Comparison of ENCODE assay signal across 17 cellular contexts in genomic region chr18:27954226-27954625, GRCh38.
A peak's percentile ranks its signal among the peaks of the same experiment; 100 is the strongest.
DNase-seq lines count a peak whose midpoint lies in the region; ATAC-seq and TF ChIP-seq lines count a peak whose summit lies in the region.
"Had no signal": no experiment of that assay in that cellular context is flagged by ENCODE, and none has a peak within 500 bp of the region (broad histone marks: within the 10 kb centered on the region; RNA-seq: fewer than 3 reads in every experiment).

No MANE protein-coding gene starts in this region.

- H3K4me1 ChIP-seq in cardiac muscle cell (ENCODE audit: low read depth), result peaks cover 15% of the 10 kb centered on the region
- H3K4me1 ChIP-seq: upper lobe of left lung had no signal

- H3K4me1 Mint-ChIP-seq in glutamatergic neuron (ENCODE audit: low read depth, unreplicated experiment), result peaks cover 7% of the 10 kb centered on the region

- intact Hi-C loops in Right ventricle myocardium inferior (cut with DNase I), result no loop called here

- no peaks in the 10 kb centered on the region for H3K36me3 Mint-ChIP-seq in glutamatergic neuron (ENCODE audit: unreplicated experiment)

- H3K9me3 Mint-ChIP-seq in glutamatergic neuron (ENCODE audit: unreplicated experiment), result no peaks in the 10 kb centered on the region

- no peaks in the 10 kb centered on the region for H3K9me3 ChIP-seq in cardiac muscle cell (ENCODE audit: low read depth)
- H3K9me3 ChIP-seq: upper lobe of left lung had no signal

- peak overlapping the region; percentile 35 for H3K27ac Mint-ChIP-seq in glutamatergic neuron (ENCODE audit: unreplicated experiment)

- no peak overlapping the region for H3K4me3 Mint-ChIP-seq in glutamatergic neuron (ENCODE audit: unreplicated experiment)

- peaks cover 34% of the 10 kb centered on the region for H3K36me3 ChIP-seq in cardiac muscle cell
- H3K36me3 ChIP-seq: upper lobe of left lung had no signal

- H3K27me3 Mint-ChIP-seq in glutamatergic neuron (ENCODE audit: unreplicated experiment), result peaks cover 2% of the 10 kb centered on the region

- DNase-seq in cardiac muscle cell (ENCODE audit: low read depth in 1 of 2, low spot score in 1 of 2) (peak in 1 of 2 donors; percentile 88), Right ventricle myocardium inferior (ENCODE audit: missing footprints) (no peak), astrocyte of the cerebellum (ENCODE audit: low read depth) (peak; percentile 23), glutamatergic neuron (no peak), NCI-H2107 treated with DMSO at 0.1 percent for 48 hours (lab: John Stamatoyannopoulos, UW; ENCODE audit: unreplicated experiment) (no peak)
- DNase-seq in activated effector memory CD4-positive, alpha-beta T cell treated with Interleukin-2 at 50 U/mL for 16 hours, result no peak
- no peak for DNase-seq in activated T-cell treated with anti-CD3 and anti-CD28 coated beads, Interleukin-2, amount 50 U/mL, for 1 hour
- DNase-seq in activated T-cell treated with anti-CD3 and anti-CD28 coated beads, Interleukin-2, amount 50 U/mL, for 48 hours, result no peak
- DNase-seq: activated CD4-positive, alpha-beta T cell treated with anti-CD3 and anti-CD28 coated beads for 48 hours; central memory CD4-positive, alpha-beta T cell; COR-L47; NCI-H2107; PC-9; T-helper 1 cell; upper lobe of left lung had no signal

- no peaks in the 10 kb centered on the region for H3K27me3 ChIP-seq in cardiac muscle cell
- H3K27me3 ChIP-seq: upper lobe of left lung had no signal

- ATAC-seq in Right ventricle myocardium inferior, result no peak

- in situ Hi-C loops in astrocyte of the cerebellum (cut with HindIII; ENCODE audit: low sequenced_read_pairs), result no loop called here

- H3K4me3 ChIP-seq in cardiac muscle cell (no peak overlapping the region), astrocyte of the cerebellum (ENCODE audit: low read depth, low read length) (no peak overlapping the region)
- H3K4me3 ChIP-seq: PC-9, upper lobe of left lung had no signal

- H3K27ac ChIP-seq in cardiac muscle cell, result peak overlapping the region; percentile 18
- H3K27ac ChIP-seq: epithelial cell of prostate, parathyroid adenoma, PC-9, upper lobe of left lung had no signal

- no peak for TF ChIP-seq CTCF in cardiac muscle cell (IDR thresholded peaks at IDR 0.05; ENCODE audit: low read depth, low read length)
- no peak for TF ChIP-seq CTCF in astrocyte of the cerebellum (IDR thresholded peaks at IDR 0.05; ENCODE audit: low read depth, low read length, missing control alignments)
- no peak for TF ChIP-seq CTCF in glutamatergic neuron (IDR thresholded peaks at IDR 0.05; ENCODE audit: partially characterized antibody, unreplicated experiment)
